15 cellular contexts compared by ENCODE assay signal in genomic region chr1:225572422-225572821, GRCh38.
DNase-seq lines count a peak whose midpoint lies in the region; ATAC-seq and TF ChIP-seq lines count a peak whose summit lies in the region.
"Had no signal": no experiment of that assay in that cellular context is flagged by ENCODE, and none has a peak within 500 bp of the region (broad histone marks: within the 10 kb centered on the region; RNA-seq: fewer than 3 reads in every experiment).

No MANE protein-coding gene starts in this region.

- H3K4me3 ChIP-seq in AG04449 (ENCODE audit: low read depth, low read length): no peak overlapping the region
- no peak overlapping the region for H3K4me3 ChIP-seq in astrocyte of the spinal cord (ENCODE audit: low read depth, low read length)
- H3K4me3 ChIP-seq: skin epidermis had no signal

- in situ Hi-C loops in astrocyte of the spinal cord (cut with HindIII; ENCODE audit: low sequenced_read_pairs): no loop called here

- CTCF ChIA-PET in AG04449 (lab: Yijun Ruan, JAX): interaction anchor here (0.9 to 3.1 kb wide), 7 partner anchors 9 to 206 kb away, joined by 3 to 13 read pairs (median 3); partner anchors contain the start of gene SRP9

- peak; percentile 31 for TF ChIP-seq CTCF in AG04449 (IDR thresholded peaks at IDR 0.05; ENCODE audit: insufficient read depth, low read length, missing control alignments)
- peak; percentile 35 for TF ChIP-seq CTCF in astrocyte of the spinal cord (IDR thresholded peaks at IDR 0.05; ENCODE audit: low read depth, low read length)

- POLR2A ChIA-PET in AG04449 (lab: Yijun Ruan, JAX): no interaction called here

- ATAC-seq in HG02623 (IDR thresholded peaks at IDR 0.05; ENCODE audit: unreplicated experiment): no peak
- ATAC-seq: activated CD8-positive, alpha-beta T cell treated with anti-CD3 and anti-CD28 coated beads, Interleukin-2, amount 10 ng/mL, durations not matched to agents 7 days and 5 days; T-helper 17 cell had no signal

- DNase-seq in AG04449 (ENCODE audit: low read depth, low spot score) (peak; percentile 14), HT1080 (ENCODE audit: low read depth) (peak; percentile 3), astrocyte of the spinal cord (ENCODE audit: low read depth, low spot score) (peak; percentile 21), iris pigment epithelial cell (ENCODE audit: low read depth) (peak; percentile 58), NCI-H510A (lab: John Stamatoyannopoulos, UW) (no peak), DMS 273 (lab: John Stamatoyannopoulos, UW; ENCODE audit: unreplicated experiment) (no peak), cerebellum (ENCODE audit: low spot score) (no peak)
- DNase-seq: activated CD8-positive, alpha-beta T cell treated with anti-CD3 and anti-CD28 coated beads, Interleukin-2, amount 10 ng/mL, durations not matched to agents 7 days and 5 days; activated naive CD4-positive, alpha-beta T cell treated with anti-CD3 and anti-CD28 coated beads, Interleukin-2, amount 50 U/mL, for 16 hours; effector CD4-positive, alpha-beta T cell; H9; NCI-H2029 treated with DMSO at 0.1 percent for 48 hours; T-helper 17 cell had no signal

Comparison
In these comparisons a context has a peak if more than half of its experiments do, and no peak if none do; other contexts are left out.
1. DNase-seq: peak in AG04449 (single experiment), HT1080 (single experiment), astrocyte of the spinal cord (single experiment) and iris pigment epithelial cell (single experiment); none in NCI-H510A (single experiment), DMS 273 (single experiment) and cerebellum (single experiment).